In the genomic region with DNA sequence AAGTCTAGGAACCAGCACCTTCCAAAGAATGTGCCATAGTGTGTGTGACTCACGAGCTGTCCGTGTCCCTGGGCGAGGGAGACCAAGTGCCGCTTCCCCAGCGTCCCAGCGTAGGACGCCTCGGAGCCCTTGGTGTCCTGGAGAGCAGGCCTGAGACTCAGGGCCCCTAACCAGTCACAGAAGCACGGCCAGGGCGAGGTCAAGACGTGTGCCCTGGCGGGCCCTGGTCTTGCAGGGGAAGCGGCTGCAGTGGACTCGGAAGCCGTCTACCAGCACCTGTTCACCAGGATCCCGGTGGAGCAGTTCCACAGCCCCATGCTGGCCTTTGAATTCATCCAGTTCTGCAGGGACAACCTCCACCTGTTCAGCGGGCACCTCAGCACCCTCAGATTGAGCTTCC, we compare ENCODE assay signal across 15 cellular contexts. TPM values are rescaled to one million over a fixed set of nuclear protein-coding genes. Genes with fewer than 3 reads are reported as not detected.
A peak's percentile ranks its signal among the peaks of the same experiment; 100 is the strongest.
DNase-seq lines count a peak whose midpoint lies in the region; ATAC-seq and TF ChIP-seq lines count a peak whose summit lies in the region.
"Had no signal": no experiment of that assay in that cellular context is flagged by ENCODE, and none has a peak within 500 bp of the region (broad histone marks: within the 10 kb centered on the region; RNA-seq: fewer than 3 reads in every experiment).

No MANE protein-coding gene starts in this region.

- no peak overlapping the region for H4K91ac ChIP-seq in trophoblast cell (ENCODE audit: low read depth, low read length)

- intact Hi-C loops in OCI-LY7 (cut with micrococcal nuclease; ENCODE audit: unreplicated experiment) (no loop called here), Panc1 (cut with micrococcal nuclease; ENCODE audit: unreplicated experiment) (no loop called here)

- TF ChIP-seq CTCF in OCI-LY7 (conservative IDR thresholded peaks at IDR 0.05; ENCODE audit: low read length) (no peak), Panc1 (IDR thresholded peaks at IDR 0.05) (no peak)

- no peak overlapping the region for H3K9ac ChIP-seq in trophoblast cell (ENCODE audit: low read length)

- H3K36me3 ChIP-seq in OCI-LY7 (ENCODE audit: insufficient read depth, low read length) (peaks cover 18% of the 10 kb centered on the region), Panc1 (ENCODE audit: control insufficient read depth, insufficient read depth, low read length) (no peaks in the 10 kb centered on the region; the same call in 1 of the 2 replicates), trophoblast cell (ENCODE audit: control insufficient read depth in 1 of 2, insufficient read depth in 2 of 2, low read length in 2 of 2) (peaks cover 96 to 97% of the 10 kb centered on the region in 2 experiments)

- no peak for ATAC-seq in Panc1
- no peak for ATAC-seq in left lobe of liver
- no peak for ATAC-seq in GM18867 (IDR thresholded peaks at IDR 0.05; ENCODE audit: unreplicated experiment)
- ATAC-seq in HG02610 (IDR thresholded peaks at IDR 0.05; ENCODE audit: unreplicated experiment) = no peak
- ATAC-seq: GM23338, HCT116 had no signal

- H2BK5ac ChIP-seq in trophoblast cell (ENCODE audit: low read depth, low read length, poor library complexity) = no peak overlapping the region

- H3K9me3 ChIP-seq in OCI-LY7 (ENCODE audit: low read length) = no peaks in the 10 kb centered on the region
- no peaks in the 10 kb centered on the region for H3K9me3 ChIP-seq in Panc1 (ENCODE audit: control insufficient read depth, insufficient read depth, low read depth, low read length)
- H3K9me3 ChIP-seq in trophoblast cell (ENCODE audit: insufficient read depth, low read depth, low read length) = peaks cover 7% of the 10 kb centered on the region
- H3K9me3 ChIP-seq: BE2C had no signal

- POLR2A ChIA-PET in OCI-LY7 (lab: Charles Lee) (no interaction called here), Panc1 (lab: Charles Lee) (no interaction called here)

- no peak overlapping the region for H2AK5ac ChIP-seq in trophoblast cell (ENCODE audit: low read length)

- CTCF ChIA-PET in OCI-LY7 (lab: Charles Lee; ENCODE audit: unreplicated experiment) = no interaction called here
- CTCF ChIA-PET in Panc1 (lab: Charles Lee) = no interaction called here

- H3K27me3 ChIP-seq in Panc1 (ENCODE audit: control insufficient read depth, insufficient read depth, low read length) = no peaks in the 10 kb centered on the region
- H3K27me3 ChIP-seq in trophoblast cell (ENCODE audit: insufficient read depth, low read length) = no peaks in the 10 kb centered on the region
- H3K27me3 ChIP-seq: BE2C had no signal

- DNase-seq in OCI-LY7 (ENCODE audit: low spot score) (no peak), Panc1 (ENCODE audit: low read depth, low spot score) (no peak), trophoblast cell (peak; percentile 46 to 75), left lobe of liver (ENCODE audit: low spot score) (no peak)
- DNase-seq: ACHN; BE2C; C1 segment of cervical spinal cord; CD4-positive, CD25-positive, alpha-beta regulatory T cell; CD8-positive, alpha-beta memory T cell; COR-L47; HFFc6 had no signal

- in situ Hi-C loops in Panc1 (cut with HindIII; ENCODE audit: low pct_unique_long_range_greater_than_20kb, low sequenced_read_pairs) = no loop called here

- BruUV-seq in OCI-LY7 (replicated peaks; lab: Mats Ljungman, UMichigan) (TSS peak; percentile 69), Panc1 (replicated peaks; lab: Mats Ljungman, UMichigan) (TSS peak; percentile 71)

- no CpG with 5 or more reads among the region's 17 CpGs for WGBS in trophoblast cell (ENCODE audit: extremely low coverage, insufficient coverage, insufficient read length)

- H3K79me2 ChIP-seq in OCI-LY7 (ENCODE audit: insufficient read depth, low read depth, low read length) (no peaks in the 10 kb centered on the region), trophoblast cell (ENCODE audit: control insufficient read depth, insufficient read depth, low read length, poor library complexity) (no peaks in the 10 kb centered on the region)

- H3K79me1 ChIP-seq in trophoblast cell (ENCODE audit: low read length) = no peaks in the 10 kb centered on the region

- H2AFZ ChIP-seq in OCI-LY7 (ENCODE audit: low read length) = no peak overlapping the region
- no peak overlapping the region for H2AFZ ChIP-seq in trophoblast cell (ENCODE audit: insufficient read depth, low read length, poor library complexity)
- H2AFZ ChIP-seq: GM23338 had no signal

- no peak overlapping the region for H3K4me3 ChIP-seq in OCI-LY7 (ENCODE audit: low read depth, low read length, poor library complexity, severe bottlenecking)
- no peak overlapping the region for H3K4me3 ChIP-seq in Panc1 (ENCODE audit: low read depth in 2 of 2, low read length in 2 of 2)
- H3K4me3 ChIP-seq in trophoblast cell (ENCODE audit: low read depth, low read length) = no peak overlapping the region
- H3K4me3 ChIP-seq: GM23338 had no signal

- no peak overlapping the region for H4K8ac ChIP-seq in trophoblast cell (ENCODE audit: low read depth, low read length)

- H4K12ac ChIP-seq in trophoblast cell (ENCODE audit: low read depth, low read length) = no peak overlapping the region

- no peaks in the 10 kb centered on the region for H3K4me1 ChIP-seq in OCI-LY7 (ENCODE audit: insufficient read depth, low read length, poor library complexity, severe bottlenecking)
- H3K4me1 ChIP-seq in Panc1 (ENCODE audit: control insufficient read depth, insufficient read depth, low read length) = no peaks in the 10 kb centered on the region
- no peaks in the 10 kb centered on the region for H3K4me1 ChIP-seq in trophoblast cell (ENCODE audit: control insufficient read depth in 1 of 2, insufficient read depth in 2 of 2, low read length in 2 of 2)
- H3K4me1 ChIP-seq: BE2C had no signal

- H4K20me1 ChIP-seq in OCI-LY7 (ENCODE audit: insufficient read depth, low read length) = no peaks in the 10 kb centered on the region

- H3K9me2 ChIP-seq in OCI-LY7 (ENCODE audit: insufficient read depth, low read length) = no peaks in the 10 kb centered on the region

- H3K18ac ChIP-seq in trophoblast cell (ENCODE audit: low read length) = no peak overlapping the region

- no peak overlapping the region for H3K23ac ChIP-seq in trophoblast cell (ENCODE audit: low read length)

- H2BK120ac ChIP-seq in trophoblast cell (ENCODE audit: insufficient read depth, low read length, poor library complexity) = no peak overlapping the region

- H3K4me2 ChIP-seq in OCI-LY7 (ENCODE audit: low read length) = no peak overlapping the region
- no peak overlapping the region for H3K4me2 ChIP-seq in trophoblast cell (ENCODE audit: low read length)
- H3K4me2 ChIP-seq: GM23338 had no signal

- H3K14ac ChIP-seq in trophoblast cell (ENCODE audit: low read length) = no peak overlapping the region

- H2BK12ac ChIP-seq in trophoblast cell (ENCODE audit: low read length) = no peak overlapping the region

- H3K27ac ChIP-seq in OCI-LY7 (ENCODE audit: low read depth, low read length, poor library complexity, severe bottlenecking) = no peak overlapping the region
- no peak overlapping the region for H3K27ac ChIP-seq in Panc1 (ENCODE audit: low read length)
- H3K27ac ChIP-seq in trophoblast cell (ENCODE audit: low read depth, low read length) = no peak overlapping the region

- H3K4ac ChIP-seq in trophoblast cell (ENCODE audit: low read depth, low read length) = no peak overlapping the region

RNA-seq across cellular contexts. Expression of a gene that starts 10.6 kb away (rescaled TPM):
- 35.0 and 37.0 TPM in 2 replicates for total RNA-seq in OCI-LY7 (2014; rRNA removed; shearing (Covaris generic))
- total RNA-seq in OCI-LY7 (2022) = 32.1 and 32.8 TPM in 2 replicates
- total RNA-seq in Panc1 (2021; ENCODE audit: unreplicated experiment) = 100.0 TPM
- polyA plus RNA-seq in Panc1 (2012; ENCODE audit: insufficient read length) = 91.5 TPM
- polyA plus RNA-seq in trophoblast cell (2013) = 19.8 and 22.2 TPM in 2 replicates
- total RNA-seq in left lobe of liver = 13.2 TPM

Comparison
In these comparisons a context has a peak if more than half of its experiments do, and no peak if none do; other contexts are left out.
1. DNase-seq: peak in trophoblast cell (2 of 2); none in OCI-LY7 (single experiment), Panc1 (single experiment) and left lobe of liver (single experiment).